Comparison of ENCODE assay signal across 19 cellular contexts in genomic region chr20:32321390-32321789, GRCh38. TPM values are rescaled to one million over a fixed set of nuclear protein-coding genes. Genes with fewer than 3 reads are reported as not detected.
A peak's percentile ranks its signal among the peaks of the same experiment; 100 is the strongest.
DNase-seq lines count a peak whose midpoint lies in the region; ATAC-seq and TF ChIP-seq lines count a peak whose summit lies in the region.
"Had no signal": no experiment of that assay in that cellular context is flagged by ENCODE, and none has a peak within 500 bp of the region (broad histone marks: within the 10 kb centered on the region; RNA-seq: fewer than 3 reads in every experiment).

No MANE protein-coding gene starts in this region.

- TF ChIP-seq CTCF in activated CD8-positive, alpha-beta T cell treated with anti-CD3 and anti-CD28 coated beads for 36 hours (IDR thresholded peaks at IDR 0.05): no peak

- H3K4me1 Mint-ChIP-seq in activated CD8-positive, alpha-beta T cell treated with anti-CD3 and anti-CD28 coated beads for 36 hours (ENCODE audit: low read depth): peaks cover 12% of the 10 kb centered on the region

- DNase-seq in NOMO-1 treated with DMSO at 0.1 percent for 48 hours (lab: John Stamatoyannopoulos, UW; ENCODE audit: unreplicated experiment) (peak; percentile 19), NOMO-1 (lab: John Stamatoyannopoulos, UW; ENCODE audit: unreplicated experiment in 2 of 2) (no peak), KBM-7 (peak; percentile 12), foreskin melanocyte (peak; percentile 40), mesenteric fat pad (ENCODE audit: low spot score) (no peak)
- DNase-seq in activated CD8-positive, alpha-beta T cell treated with anti-CD3 and anti-CD28 coated beads for 36 hours: no peak
- DNase-seq: BE2C; Calu3; CD4-positive, alpha-beta memory T cell; GOT3; KG1; NCI-H1105 treated with DMSO at 0.1 percent for 48 hours; NCI-H1694 treated with DMSO at 0.1 percent for 48 hours; NCI-H226; NCI-H524 treated with DMSO at 0.1 percent for 48 hours; RPMI8226; SIG-M5 had no signal

- no peaks in the 10 kb centered on the region for H3K9me3 Mint-ChIP-seq in activated CD8-positive, alpha-beta T cell treated with anti-CD3 and anti-CD28 coated beads for 36 hours
- H3K9me3 Mint-ChIP-seq: CD4-positive, alpha-beta memory T cell had no signal

- peaks cover 40% of the 10 kb centered on the region for H3K36me3 Mint-ChIP-seq in activated CD8-positive, alpha-beta T cell treated with anti-CD3 and anti-CD28 coated beads for 36 hours (ENCODE audit: low read depth)

- peak overlapping the region; percentile 10 for H3K27ac Mint-ChIP-seq in activated CD8-positive, alpha-beta T cell treated with anti-CD3 and anti-CD28 coated beads for 36 hours

- CTCF ChIA-PET in activated CD8-positive, alpha-beta T cell treated with anti-CD3 and anti-CD28 coated beads for 36 hours (lab: Charles Lee): no interaction called here

- no peaks in the 10 kb centered on the region for H3K27me3 Mint-ChIP-seq in activated CD8-positive, alpha-beta T cell treated with anti-CD3 and anti-CD28 coated beads for 36 hours
- H3K27me3 Mint-ChIP-seq: CD4-positive, alpha-beta memory T cell had no signal

- ATAC-seq in activated CD8-positive, alpha-beta T cell treated with anti-CD3 and anti-CD28 coated beads for 36 hours: no peak
- no peak for ATAC-seq in GM21717 (IDR thresholded peaks at IDR 0.05; ENCODE audit: unreplicated experiment)
- ATAC-seq in GM18868 (IDR thresholded peaks at IDR 0.05; ENCODE audit: unreplicated experiment): no peak

- in situ Hi-C loops in KBM-7 (cut with MboI; ENCODE audit: low pct_unique_long_range_greater_than_20kb, low sequenced_read_pairs): no loop called here

- POLR2A ChIA-PET in activated CD8-positive, alpha-beta T cell treated with anti-CD3 and anti-CD28 coated beads for 36 hours (lab: Charles Lee): interaction anchor here (1.6 kb wide), 1 partner anchor 17 kb away, joined by 5 read pairs; no protein-coding TSS in a partner anchor

- intact Hi-C loops in activated CD8-positive, alpha-beta T cell treated with anti-CD3 and anti-CD28 coated beads for 36 hours (cut with micrococcal nuclease): no loop called here

- H3K4me3 Mint-ChIP-seq in activated CD8-positive, alpha-beta T cell treated with anti-CD3 and anti-CD28 coated beads for 36 hours: no peak overlapping the region
- H3K4me3 Mint-ChIP-seq: CD4-positive, alpha-beta memory T cell had no signal

RNA-seq across cellular contexts. Expression of gene ASXL1, which starts 36.7 kb away (rescaled TPM):
- total RNA-seq in activated CD8-positive, alpha-beta T cell treated with anti-CD3 and anti-CD28 coated beads for 36 hours: 100 to 1,000 TPM; 129 to 137 TPM
- total RNA-seq in mesenteric fat pad: 75.3 TPM

RNA-seq across cellular contexts. Expression of gene KIF3B, which starts 43.9 kb away (rescaled TPM):
- total RNA-seq in activated CD8-positive, alpha-beta T cell treated with anti-CD3 and anti-CD28 coated beads for 36 hours: 10 to 100 TPM; 25.4 to 25.7 TPM
- 28.1 TPM for total RNA-seq in mesenteric fat pad

Comparison
In these comparisons a context has a peak if more than half of its experiments do, and no peak if none do; other contexts are left out.
1. DNase-seq: peak in NOMO-1 treated with DMSO at 0.1 percent for 48 hours (single experiment), KBM-7 (single experiment) and foreskin melanocyte (single experiment); none in NOMO-1 (0 of 2), activated CD8-positive, alpha-beta T cell treated with anti-CD3 and anti-CD28 coated beads for 36 hours (single experiment) and mesenteric fat pad (single experiment).